Comparison of ENCODE assay signal across 22 cellular contexts in the genomic region with DNA sequence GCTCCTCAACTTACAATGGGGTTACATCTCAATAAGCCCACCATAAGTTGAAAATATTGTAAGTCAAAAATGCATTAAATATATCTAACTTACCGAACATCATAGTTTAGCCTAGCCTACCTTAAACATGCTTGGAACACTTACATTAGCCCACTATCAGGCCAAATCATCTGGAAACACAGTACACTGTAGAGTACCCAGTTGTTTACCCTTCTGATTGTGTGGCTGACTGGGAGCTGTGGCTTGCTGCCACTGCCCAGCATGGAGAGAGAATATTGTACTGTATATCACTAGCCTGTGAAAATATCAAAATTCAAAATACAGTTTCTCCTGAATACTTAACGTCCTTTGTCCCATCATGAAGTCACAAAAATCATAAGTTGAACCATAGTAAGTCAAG.
"Had no signal": no experiment of that assay in that cellular context is flagged by ENCODE, and none has a peak within 500 bp of the region (broad histone marks: within the 10 kb centered on the region; RNA-seq: fewer than 3 reads in every experiment).

No MANE protein-coding gene starts in this region.

- H3K27ac ChIP-seq: RWPE1 had no signal

- DNase-seq: IMR-90, Kasumi-1, KG1, MV-4-11, NCI-H1048, NCI-H1105, NCI-H1417, NCI-H1436 treated with DMSO at 0.1 percent for 48 hours, NCI-H1694, NCI-H187 treated with DMSO at 0.1 percent for 48 hours, NCI-H2029 treated with DMSO at 0.1 percent for 48 hours, NCI-H2171 treated with DMSO at 0.1 percent for 48 hours, NCI-H345, NCI-H446 treated with DMSO at 0.1 percent for 48 hours, NCI-H510A treated with DMSO at 0.1 percent for 48 hours, NCI-H526, NCI-H82, SHP77, T-helper 1 cell had no signal

- ATAC-seq: HepG2, SK-N-SH treated with all-trans-retinoic acid at 6 μM for 48 hours had no signal
